ENCODE assay signal across 17 cellular contexts in the genomic region with DNA sequence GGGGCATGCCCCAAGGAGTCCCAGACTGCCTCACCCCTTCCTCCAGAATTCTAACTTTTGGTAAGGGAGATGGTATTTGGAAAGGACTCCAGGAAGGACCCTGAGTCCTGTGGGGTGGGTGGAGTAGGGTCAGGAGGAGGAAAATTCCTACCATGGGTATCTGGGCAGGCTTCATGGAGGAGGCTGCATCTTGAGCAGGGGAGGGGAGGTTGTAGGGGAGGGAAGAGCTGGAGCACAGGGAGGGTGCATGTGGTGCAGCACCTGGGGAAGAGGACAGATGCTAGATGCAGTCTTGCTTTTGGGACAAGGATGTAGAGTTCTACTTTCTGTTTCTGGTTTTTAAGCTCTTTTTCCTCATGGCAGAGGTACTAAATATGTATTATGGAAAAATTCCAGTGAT. TPM values are rescaled to one million over a fixed set of nuclear protein-coding genes. Genes with fewer than 3 reads are reported as not detected.
DNase-seq lines count a peak whose midpoint lies in the region; ATAC-seq, FAIRE-seq and TF ChIP-seq lines count a peak whose summit lies in the region.
"Had no signal": no experiment of that assay in that cellular context is flagged by ENCODE, and none has a peak within 500 bp of the region (broad histone marks: within the 10 kb centered on the region; RNA-seq: fewer than 3 reads in every experiment).

No MANE protein-coding gene starts in this region.

- H3K4me1 ChIP-seq in astrocyte (ENCODE audit: insufficient read depth, low read length) (peaks cover 56% of the 10 kb centered on the region), keratinocyte (ENCODE audit: control insufficient read depth, extremely low read depth, insufficient read depth, low read length) (peaks cover 97% of the 10 kb centered on the region), skeletal muscle tissue (ENCODE audit: control insufficient read depth in 3 of 3, insufficient read depth in 3 of 3, low read length in 3 of 3) (peaks cover 80 to 96% (median 95%) of the 10 kb centered on the region in 3 donors), Peyer's patch (peaks cover 0 to 83% (median 6%) of the 10 kb centered on the region in 4 donors)

- H3K4me1 Mint-ChIP-seq in astrocyte (ENCODE audit: low read depth, unreplicated experiment) = peaks cover 8% of the 10 kb centered on the region
- H3K4me1 Mint-ChIP-seq in activated CD4-positive, alpha-beta T cell treated with anti-CD3 and anti-CD28 coated beads for 36 hours = no peaks in the 10 kb centered on the region
- H3K4me1 Mint-ChIP-seq: central memory CD8-positive, alpha-beta T cell had no signal

- no peaks in the 10 kb centered on the region for H3K36me3 ChIP-seq in astrocyte (ENCODE audit: insufficient read depth, low read length)
- H3K36me3 ChIP-seq in keratinocyte (ENCODE audit: control insufficient read depth in 2 of 2, extremely low read depth in 1 of 2, insufficient read depth in 2 of 2, low read length in 2 of 2) = peaks cover 30 to 56% of the 10 kb centered on the region in 2 experiments
- H3K36me3 ChIP-seq in skeletal muscle tissue (ENCODE audit: control insufficient read depth in 3 of 3, insufficient read depth in 3 of 3, low read length in 3 of 3) = peaks cover 0 to 2% (median 2%) of the 10 kb centered on the region in 3 donors
- H3K36me3 ChIP-seq in Peyer's patch = no peaks in the 10 kb centered on the region

- peak overlapping the region; percentile 83 for H3K27ac ChIP-seq in C4-2B
- no peak overlapping the region for H3K27ac ChIP-seq in astrocyte (ENCODE audit: low read depth, low read length)
- peak overlapping the region; percentile 22 for H3K27ac ChIP-seq in keratinocyte (ENCODE audit: control insufficient read depth, insufficient read depth, low read length)
- peak overlapping the region; percentile 10 for H3K27ac ChIP-seq in skeletal muscle tissue (ENCODE audit: low read depth, low read length)
- peak overlapping the region in 2 of 4 donors; percentile 49 to 72 for H3K27ac ChIP-seq in Peyer's patch
- H3K27ac ChIP-seq: HL-60 had no signal

- H3K9ac ChIP-seq in astrocyte (ENCODE audit: low read length) (no peak overlapping the region), keratinocyte (ENCODE audit: control insufficient read depth, extremely low read depth, insufficient read depth, low read length) (no peak overlapping the region), skeletal muscle tissue (ENCODE audit: low read depth in 1 of 3, low read length in 3 of 3) (peak overlapping the region in 1 of 3 donors; percentile 76)

- POLR2A ChIA-PET in activated CD4-positive, alpha-beta T cell treated with anti-CD3 and anti-CD28 coated beads for 36 hours (lab: Charles Lee) = interaction anchor here (0.8 kb wide), 1 partner anchor 11 kb away, joined by 3 read pairs; no protein-coding TSS in a partner anchor

- dilution Hi-C loops in keratinocyte (cut with MboI; ENCODE audit: extremely low pct_ligation_motif_present, low sequenced_read_pairs) = no loop called here

- peaks cover 2% of the 10 kb centered on the region for H3K36me3 Mint-ChIP-seq in astrocyte (ENCODE audit: low read depth, unreplicated experiment)
- H3K36me3 Mint-ChIP-seq in activated CD4-positive, alpha-beta T cell treated with anti-CD3 and anti-CD28 coated beads for 36 hours (ENCODE audit: low read depth) = no peaks in the 10 kb centered on the region
- H3K36me3 Mint-ChIP-seq: naive thymus-derived CD8-positive, alpha-beta T cell had no signal

- DNase-seq in astrocyte (ENCODE audit: low read depth) = no peak
- no peak for DNase-seq in keratinocyte (ENCODE audit: low read depth, low spot score)
- no peak for DNase-seq in Peyer's patch
- DNase-seq in activated CD4-positive, alpha-beta T cell treated with anti-CD3 and anti-CD28 coated beads for 36 hours = no peak
- no peak for DNase-seq in stimulated activated CD4-positive, alpha-beta T cell treated with anti-CD3 and anti-CD28 coated beads, Interleukin-12 subunit alpha, Interleukin-12 subunit beta, amount 100 ng/mL, for 4 hours
- DNase-seq in NCI-H1105 treated with DMSO at 0.1 percent for 48 hours (lab: John Stamatoyannopoulos, UW) = no peak
- DNase-seq: activated naive CD4-positive, alpha-beta T cell treated with anti-CD3 and anti-CD28 coated beads for 36 hours; AML-193; NCI-H2029 treated with DMSO at 0.1 percent for 48 hours; SHP77 treated with DMSO at 0.1 percent for 48 hours had no signal

- no peak overlapping the region for H3K27ac Mint-ChIP-seq in astrocyte (ENCODE audit: unreplicated experiment)
- H3K27ac Mint-ChIP-seq in activated CD4-positive, alpha-beta T cell treated with anti-CD3 and anti-CD28 coated beads for 36 hours = no peak overlapping the region
- H3K27ac Mint-ChIP-seq: activated naive CD4-positive, alpha-beta T cell treated with anti-CD3 and anti-CD28 coated beads for 36 hours had no signal

- no peak for ATAC-seq in activated CD4-positive, alpha-beta T cell treated with anti-CD3 and anti-CD28 coated beads for 36 hours
- ATAC-seq: naive thymus-derived CD8-positive, alpha-beta T cell had no signal

- intact Hi-C loops in activated CD4-positive, alpha-beta T cell treated with anti-CD3 and anti-CD28 coated beads for 36 hours (cut with DNase I, micrococcal nuclease) = no loop called here

- H3K4me3 Mint-ChIP-seq in astrocyte (ENCODE audit: unreplicated experiment) = no peak overlapping the region
- no peak overlapping the region for H3K4me3 Mint-ChIP-seq in activated CD4-positive, alpha-beta T cell treated with anti-CD3 and anti-CD28 coated beads for 36 hours
- H3K4me3 Mint-ChIP-seq: activated naive CD4-positive, alpha-beta T cell treated with anti-CD3 and anti-CD28 coated beads for 36 hours; central memory CD8-positive, alpha-beta T cell; naive thymus-derived CD8-positive, alpha-beta T cell had no signal

- TF ChIP-seq CTCF in C4-2B (conservative IDR thresholded peaks at IDR 0.05) (no peak), astrocyte (IDR thresholded peaks at IDR 0.05; ENCODE audit: insufficient read depth, low read depth, low read length) (no peak), keratinocyte (optimal IDR thresholded peaks at IDR 0.05 in 1 of 3, IDR thresholded peaks at IDR 0.05 in 1 of 3, conservative IDR thresholded peaks at IDR 0.05 in 1 of 3; ENCODE audit: extremely low read depth in 1 of 3, insufficient read depth in 2 of 3, low read length in 3 of 3) (no peak), Peyer's patch (IDR thresholded peaks at IDR 0.05) (no peak)

- H4K20me1 ChIP-seq in astrocyte (ENCODE audit: insufficient read depth, low read length) = peaks cover 4% of the 10 kb centered on the region
- peaks cover 5% of the 10 kb centered on the region for H4K20me1 ChIP-seq in keratinocyte (ENCODE audit: control insufficient read depth, extremely low read depth, insufficient read depth, low read length)

- H3K27me3 ChIP-seq in astrocyte (ENCODE audit: insufficient read depth, low read length) (no peaks in the 10 kb centered on the region), keratinocyte (ENCODE audit: control insufficient read depth, extremely low read depth, insufficient read depth, low read length) (no peaks in the 10 kb centered on the region), skeletal muscle tissue (ENCODE audit: control insufficient read depth in 3 of 3, insufficient read depth in 3 of 3, low read length in 3 of 3) (no peaks in the 10 kb centered on the region), Peyer's patch (no peaks in the 10 kb centered on the region)

- FAIRE-seq in astrocyte (lab: Jason Lieb, UNC) = no peak
- FAIRE-seq in keratinocyte (lab: Jason Lieb, UNC) = peak; percentile 67
- FAIRE-seq: GM12891 had no signal

- H3K9me1 ChIP-seq in keratinocyte (ENCODE audit: control insufficient read depth, extremely low read depth, insufficient read depth, low read length) = peaks cover 13% of the 10 kb centered on the region

- H3K9me3 Mint-ChIP-seq in astrocyte (ENCODE audit: unreplicated experiment) = no peaks in the 10 kb centered on the region
- no peaks in the 10 kb centered on the region for H3K9me3 Mint-ChIP-seq in activated CD4-positive, alpha-beta T cell treated with anti-CD3 and anti-CD28 coated beads for 36 hours (ENCODE audit: low read depth)
- H3K9me3 Mint-ChIP-seq: activated naive CD4-positive, alpha-beta T cell treated with anti-CD3 and anti-CD28 coated beads for 36 hours; central memory CD8-positive, alpha-beta T cell; naive thymus-derived CD8-positive, alpha-beta T cell had no signal

- CTCF ChIA-PET in activated CD4-positive, alpha-beta T cell treated with anti-CD3 and anti-CD28 coated beads for 36 hours (lab: Charles Lee) = interaction anchor here (0.6 kb wide), 1 partner anchor 84 kb away, joined by 5 read pairs; no protein-coding TSS in a partner anchor

- H2AFZ ChIP-seq in astrocyte (ENCODE audit: low read depth, low read length) (no peak overlapping the region), keratinocyte (ENCODE audit: control insufficient read depth, low read length) (no peak overlapping the region)

- H3K4me2 ChIP-seq in astrocyte (ENCODE audit: low read length) (peak overlapping the region; percentile 70), keratinocyte (ENCODE audit: control insufficient read depth, extremely low read depth, insufficient read depth, low read depth, low read length) (peak overlapping the region; percentile 68)

- H3K4me3 ChIP-seq in astrocyte (ENCODE audit: insufficient read depth, low read depth, low read length) (no peak overlapping the region), keratinocyte (ENCODE audit: control insufficient read depth in 2 of 3, extremely low read depth in 1 of 3, insufficient read depth in 2 of 3, low read depth in 1 of 3, low read length in 3 of 3) (no peak overlapping the region), skeletal muscle tissue (ENCODE audit: low read length in 3 of 3) (no peak overlapping the region), Peyer's patch (no peak overlapping the region)

- no peaks in the 10 kb centered on the region for H3K9me3 ChIP-seq in astrocyte (ENCODE audit: insufficient read depth, low read depth, low read length)
- no peaks in the 10 kb centered on the region for H3K9me3 ChIP-seq in keratinocyte (ENCODE audit: control insufficient read depth, low read depth, low read length)
- no peaks in the 10 kb centered on the region for H3K9me3 ChIP-seq in skeletal muscle tissue (ENCODE audit: control insufficient read depth in 3 of 3, low read length in 3 of 3)
- H3K9me3 ChIP-seq in Peyer's patch = no peaks in the 10 kb centered on the region

- no peak for TF ChIP-seq POLR2A in Peyer's patch (IDR thresholded peaks at IDR 0.05)

- H3K27me3 Mint-ChIP-seq in astrocyte (ENCODE audit: low read depth, unreplicated experiment) = peaks cover 28% of the 10 kb centered on the region
- H3K27me3 Mint-ChIP-seq in activated CD4-positive, alpha-beta T cell treated with anti-CD3 and anti-CD28 coated beads for 36 hours = no peaks in the 10 kb centered on the region

- H3K79me2 ChIP-seq in astrocyte (ENCODE audit: insufficient read depth, low read length) (no peaks in the 10 kb centered on the region), keratinocyte (ENCODE audit: control insufficient read depth, insufficient read depth, low read length) (peaks cover 79% of the 10 kb centered on the region)

RNA-seq across cellular contexts. Expression of gene SEMA3F, which starts 9.9 kb away (rescaled TPM):
- 5.1 and 6.6 TPM in 2 replicates for total RNA-seq in astrocyte
- polyA plus RNA-seq in keratinocyte = 72.8 to 115 TPM (median 102 TPM) in 3 replicates
- polyA plus RNA-seq in keratinocyte (2011; ENCODE audit: low read depth) = 60.9 TPM
- polyA plus RNA-seq in keratinocyte (2011; cell fraction: cytosol; rRNA removed) = 49.7 and 82.2 TPM in 2 replicates
- 173 and 208 TPM in 2 replicates for polyA plus RNA-seq in keratinocyte (2011; cell fraction: nucleus; rRNA removed)
- 94.6 and 131 TPM in 2 replicates for polyA plus RNA-seq in keratinocyte (2012; ENCODE audit: low replicate concordance)
- polyA minus RNA-seq in keratinocyte = 197 to 339 TPM (median 220 TPM) in 3 replicates
- 180 TPM for polyA minus RNA-seq in keratinocyte (2011; cell fraction: cytosol; rRNA and poly(A)+ RNA removed)
- polyA minus RNA-seq in keratinocyte (2011; cell fraction: nucleus; rRNA and poly(A)+ RNA removed) = 209 and 249 TPM in 2 replicates
- 2.1 TPM for total RNA-seq in skeletal muscle tissue
- 10 to 100 TPM; 21.2 to 41.0 (median 23.2) TPM for total RNA-seq in Peyer's patch
- total RNA-seq in activated CD4-positive, alpha-beta T cell treated with anti-CD3 and anti-CD28 coated beads for 36 hours = under 1 TPM; 0.25 to 0.46 TPM
- total RNA-seq: activated naive CD4-positive, alpha-beta T cell treated with anti-CD3 and anti-CD28 coated beads for 36 hours; naive thymus-derived CD8-positive, alpha-beta T cell had no signal
- polyA plus RNA-seq: naive thymus-derived CD8-positive, alpha-beta T cell had no signal

RNA-seq across cellular contexts. Expression of gene GNAT1, which starts 26.4 kb away (rescaled TPM):
- total RNA-seq in astrocyte (not detected in 2 replicates), skeletal muscle tissue (not detected), Peyer's patch (not detected)
- polyA plus RNA-seq in keratinocyte = 0.05 to 0.12 TPM in 2 of 3 replicates, not detected in the other
- polyA plus RNA-seq in keratinocyte (2011; ENCODE audit: low read depth) = not detected
- polyA plus RNA-seq in keratinocyte (2011; cell fraction: cytosol; rRNA removed) = not detected in 2 replicates
- 0.40 and 0.56 TPM in 2 replicates for polyA plus RNA-seq in keratinocyte (2011; cell fraction: nucleus; rRNA removed)
- not detected in 2 replicates for polyA plus RNA-seq in keratinocyte (2012; ENCODE audit: low replicate concordance)
- 0.13 to 0.86 TPM in 2 of 3 replicates, not detected in the other for polyA minus RNA-seq in keratinocyte
- not detected for polyA minus RNA-seq in keratinocyte (2011; cell fraction: cytosol; rRNA and poly(A)+ RNA removed)
- polyA minus RNA-seq in keratinocyte (2011; cell fraction: nucleus; rRNA and poly(A)+ RNA removed) = 0.32 and 0.47 TPM in 2 replicates
- total RNA-seq in activated CD4-positive, alpha-beta T cell treated with anti-CD3 and anti-CD28 coated beads for 36 hours = under 1 TPM in 1 of 2 experiments, not detected in 1; 0.14 TPM
- total RNA-seq: activated CD8-positive, alpha-beta memory T cell treated with anti-CD3 and anti-CD28 coated beads for 36 hours; activated naive CD4-positive, alpha-beta T cell treated with anti-CD3 and anti-CD28 coated beads for 36 hours; naive thymus-derived CD8-positive, alpha-beta T cell had no signal
- polyA plus RNA-seq: naive thymus-derived CD8-positive, alpha-beta T cell had no signal

RNA-seq across cellular contexts. Expression of gene SLC38A3, which starts 40.1 kb away (rescaled TPM):
- 0.68 and 1.9 TPM in 2 replicates for total RNA-seq in astrocyte
- polyA plus RNA-seq in keratinocyte = not detected in 3 replicates
- 0.22 TPM for polyA plus RNA-seq in keratinocyte (2011; ENCODE audit: low read depth)
- 0.02 and 0.12 TPM in 2 replicates for polyA plus RNA-seq in keratinocyte (2011; cell fraction: cytosol; rRNA removed)
- 0.12 and 0.36 TPM in 2 replicates for polyA plus RNA-seq in keratinocyte (2011; cell fraction: nucleus; rRNA removed)
- 0.39 TPM in 1 of 2 replicates, not detected in the other for polyA plus RNA-seq in keratinocyte (2012; ENCODE audit: low replicate concordance)
- polyA minus RNA-seq in keratinocyte = not detected in 3 replicates
- not detected for polyA minus RNA-seq in keratinocyte (2011; cell fraction: cytosol; rRNA and poly(A)+ RNA removed)
- polyA minus RNA-seq in keratinocyte (2011; cell fraction: nucleus; rRNA and poly(A)+ RNA removed) = 0.32 TPM in 1 of 2 replicates, not detected in the other
- total RNA-seq in skeletal muscle tissue = 0.52 TPM
- total RNA-seq in Peyer's patch = 1 to 10 TPM in 1 of 4 donors, not detected in 3; 1.3 TPM
- total RNA-seq in activated CD4-positive, alpha-beta T cell treated with anti-CD3 and anti-CD28 coated beads for 36 hours = under 1 TPM in 1 of 2 experiments, not detected in 1; 0.12 TPM
- total RNA-seq: activated naive CD4-positive, alpha-beta T cell treated with anti-CD3 and anti-CD28 coated beads for 36 hours; naive thymus-derived CD8-positive, alpha-beta T cell had no signal
- polyA plus RNA-seq: naive thymus-derived CD8-positive, alpha-beta T cell had no signal
